Comparison of ENCODE assay signal across 30 cellular contexts in the genomic region with DNA sequence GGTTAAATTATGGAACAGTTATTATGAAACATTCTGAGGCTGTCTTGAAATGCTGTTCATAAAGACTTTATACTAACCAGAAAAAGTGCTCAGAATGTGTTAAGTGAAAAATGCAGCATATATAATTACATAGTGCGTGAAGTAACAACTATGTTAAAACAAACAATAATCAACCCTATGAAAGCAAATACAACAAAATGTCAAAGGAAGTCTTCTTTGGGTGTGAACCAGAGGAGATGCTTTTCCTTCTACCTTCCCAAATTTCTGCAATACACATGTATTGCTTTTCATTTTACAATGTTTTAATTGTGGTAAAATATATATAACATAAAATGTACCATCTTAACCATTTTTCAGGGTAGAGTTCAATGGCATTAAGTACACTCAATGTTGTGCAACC.
"Had no signal": no experiment of that assay in that cellular context is flagged by ENCODE, and none has a peak within 500 bp of the region (broad histone marks: within the 10 kb centered on the region; RNA-seq: fewer than 3 reads in every experiment).

No MANE protein-coding gene starts in this region.

- DNase-seq: activated effector memory CD4-positive, alpha-beta T cell treated with anti-CD3 and anti-CD28 coated beads, Interleukin-2, amount 50 U/mL, for 16 hours; activated effector memory CD4-positive, alpha-beta T cell treated with Interleukin-2 at 50 U/mL for 16 hours; activated gamma-delta T cell; activated gamma-delta T cell treated with Interleukin-2 at 50 U/mL for 16 hours; activated naive CD4-positive, alpha-beta T cell; activated naive CD4-positive, alpha-beta T cell treated with anti-CD3 and anti-CD28 coated beads for 36 hours; activated naive CD4-positive, alpha-beta T cell treated with anti-CD3 and anti-CD28 coated beads, Interleukin-2, amount 10 ng/mL, durations not matched to agents 7 days and 5 days; activated naive CD4-positive, alpha-beta T cell treated with anti-CD3 and anti-CD28 coated beads, Interleukin-2, amount 50 U/mL, for 16 hours; activated naive CD4-positive, alpha-beta T cell treated with Interleukin-2 at 50 U/mL for 16 hours; activated naive CD8-positive, alpha-beta T cell treated with anti-CD3 and anti-CD28 coated beads for 36 hours; activated naive CD8-positive, alpha-beta T cell treated with anti-CD3 and anti-CD28 coated beads, Interleukin-2, amount 10 ng/mL, durations not matched to agents 7 days and 5 days; activated naive CD8-positive, alpha-beta T cell treated with anti-CD3 and anti-CD28 coated beads, Interleukin-2, amount 50 U/mL, for 24 hours; activated T-cell treated with anti-CD3 and anti-CD28 coated beads, Interleukin-2, amount 50 U/mL, for 1 hour; activated T-cell treated with anti-CD3 and anti-CD28 coated beads, Interleukin-2, amount 50 U/mL, for 24 hours; activated T-cell treated with anti-CD3 and anti-CD28 coated beads, Interleukin-2, amount 50 U/mL, for 4 hours; activated T-cell treated with anti-CD3 and anti-CD28 coated beads, Interleukin-2, amount 50 U/mL, for 48 hours; activated T-cell treated with anti-CD3 and anti-CD28 coated beads, Interleukin-2, amount 50 U/mL, for 72 hours; adrenal gland; amniotic stem cell; amygdala; anterior cingulate cortex; aorta; body of pancreas; brain microvascular endothelial cell; caudate nucleus; central memory CD4-positive, alpha-beta T cell; cerebellar nuclear complex had no signal

- H3K36me3 ChIP-seq: adrenal gland, ascending aorta, brain microvascular endothelial cell, breast epithelium, cardiac muscle cell had no signal

- H3K4me1 ChIP-seq: adrenal gland, ascending aorta, body of pancreas, breast epithelium had no signal

- H3K27ac ChIP-seq: adrenal gland, ascending aorta, body of pancreas, brain microvascular endothelial cell, breast epithelium, cardiac muscle cell had no signal

- H3K4me3 ChIP-seq: adrenal gland, ascending aorta, body of pancreas, breast epithelium, cardiac muscle cell had no signal
